Comparison of ENCODE assay signal across 18 cellular contexts in genomic region chrX:49075347-49075746, GRCh38.
"Had no signal": no experiment of that assay in that cellular context is flagged by ENCODE, and none has a peak within 500 bp of the region (broad histone marks: within the 10 kb centered on the region; RNA-seq: fewer than 3 reads in every experiment).

No MANE protein-coding gene starts in this region.

- H3K27ac ChIP-seq: left lung, suprapubic skin, upper lobe of right lung had no signal

- ATAC-seq: gastrocnemius medialis; left lung; stimulated activated naive CD8-positive, alpha-beta T cell treated with anti-CD3 and anti-CD28 coated beads, Interleukin-15, Interleukin-2, amounts not matched to agents 100 U/mL and 50 U/mL, for 24 hours; upper lobe of right lung had no signal

- H3K27me3 ChIP-seq: gastrocnemius medialis, left lung, sigmoid colon, suprapubic skin, upper lobe of right lung had no signal

- H3K27ac Mint-ChIP-seq: memory B cell, nephron progenitor cell had no signal

- H3K4me3 ChIP-seq: coronary artery, gastrocnemius medialis, left lung, sigmoid colon, suprapubic skin, upper lobe of right lung had no signal

- H3K4me3 Mint-ChIP-seq: memory B cell, nephron progenitor cell had no signal

- H3K9me3 ChIP-seq: gastrocnemius medialis, left lung, sigmoid colon, suprapubic skin, upper lobe of right lung had no signal

- H3K9me3 Mint-ChIP-seq: memory B cell had no signal

- H3K27me3 Mint-ChIP-seq: memory B cell had no signal

- FAIRE-seq: TTC549 had no signal

- DNase-seq: activated CD4-positive, alpha-beta T cell treated with anti-CD3 and anti-CD28 coated beads, Interleukin-2, amount 50 U/mL, for 48 hours; activated CD4-positive, CD25-positive, alpha-beta regulatory T cell treated with anti-CD3 and anti-CD28 coated beads, Interleukin-2, amount 50 U/mL, for 72 hours; activated T-cell treated with anti-CD3 and anti-CD28 coated beads, Interleukin-2, amount 50 U/mL, for 48 hours; caudate nucleus; effector CD4-positive, alpha-beta T cell; gastrocnemius medialis; islet precursor cell; left lung; nephron progenitor cell; sigmoid colon; stimulated activated CD4-positive, alpha-beta T cell treated with anti-CD3 and anti-CD28 coated beads, Interleukin-12 subunit alpha, Interleukin-12 subunit beta, amount 100 ng/mL, for 4 hours; stimulated activated naive CD8-positive, alpha-beta T cell treated with anti-CD3 and anti-CD28 coated beads, Interleukin-15, Interleukin-2, amounts not matched to agents 100 U/mL and 50 U/mL, for 24 hours; T-helper 2 cell; upper lobe of right lung had no signal
